ENCODE assay signal across 26 cellular contexts in the genomic region with DNA sequence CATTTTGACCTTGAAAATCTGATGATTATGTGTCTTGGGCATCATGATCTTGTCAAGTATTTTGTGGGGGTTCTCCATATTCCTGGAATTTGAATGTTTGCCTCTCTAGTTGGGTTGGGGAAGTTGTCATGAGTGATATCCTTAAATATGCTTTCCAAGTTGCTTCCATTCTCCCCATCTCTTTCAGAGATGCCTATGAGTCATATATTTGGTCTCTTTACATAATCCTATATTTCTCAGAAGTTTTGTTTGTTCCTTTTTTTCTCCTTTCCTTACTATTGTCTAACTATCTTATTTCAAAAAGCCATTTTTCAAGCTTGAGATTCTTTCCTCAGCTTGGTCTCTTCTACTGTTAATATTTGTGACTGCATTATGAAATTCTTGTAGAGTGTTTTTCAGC.
A peak's percentile ranks its signal among the peaks of the same experiment; 100 is the strongest.
DNase-seq lines count a peak whose midpoint lies in the region; ATAC-seq, FAIRE-seq and TF ChIP-seq lines count a peak whose summit lies in the region.
"Had no signal": no experiment of that assay in that cellular context is flagged by ENCODE, and none has a peak within 500 bp of the region (broad histone marks: within the 10 kb centered on the region; RNA-seq: fewer than 3 reads in every experiment).

No MANE protein-coding gene starts in this region.

- DNase-seq in AML-193 (lab: John Stamatoyannopoulos, UW) (peak; percentile 33 to 40), EL (peak; percentile 23), MV-4-11 (lab: John Stamatoyannopoulos, UW) (peak; percentile 74), bronchial epithelial cell (ENCODE audit: low read depth) (peak; percentile 35), lower leg skin (ENCODE audit: low spot score in 2 of 2) (no peak)
- DNase-seq: CD8-positive, alpha-beta memory T cell; DMS 273 treated with DMSO at 0.1 percent for 48 hours; DMS79; GM23248; H9; KG1; MG63; NCI-H1092 treated with DMSO at 0.1 percent for 48 hours; NCI-H1436; NCI-H187; NCI-H2081 treated with DMSO at 0.1 percent for 48 hours; NCI-H2171; NCI-H226; NCI-H510A; NCI-H69; T-cell had no signal

- no peaks in the 10 kb centered on the region for H3K27me3 ChIP-seq in bronchial epithelial cell (ENCODE audit: control insufficient read depth, insufficient read depth, low read length)
- H3K27me3 ChIP-seq: MG63, SJSA1 had no signal

- no peak for ATAC-seq in HG03097 (IDR thresholded peaks at IDR 0.05; ENCODE audit: low FRiP score, unreplicated experiment)
- ATAC-seq in HG03159 (IDR thresholded peaks at IDR 0.05; ENCODE audit: unreplicated experiment) = no peak
- ATAC-seq in HG02885 (IDR thresholded peaks at IDR 0.05; ENCODE audit: poor library complexity, unreplicated experiment) = no peak
- ATAC-seq: T-cell had no signal

- TF ChIP-seq CTCF in bronchial epithelial cell (IDR thresholded peaks at IDR 0.05; ENCODE audit: insufficient read depth, low read length, severe bottlenecking) (no peak), lower leg skin (IDR thresholded peaks at IDR 0.05) (no peak)

- TF ChIP-seq POLR2A in lower leg skin (IDR thresholded peaks at IDR 0.05) = no peak

- FAIRE-seq in bronchial epithelial cell (lab: Jason Lieb, UNC) = no peak
- FAIRE-seq: GM18507 had no signal

- intact Hi-C loops in lower leg skin (cut with DNase I; ENCODE audit: low total_unique reads) = no loop called here

- H3K36me3 ChIP-seq in bronchial epithelial cell (ENCODE audit: control insufficient read depth, insufficient read depth, low read length) = no peaks in the 10 kb centered on the region
- H3K36me3 ChIP-seq: MG63, SJSA1 had no signal

- H3K4me3 ChIP-seq in bronchial epithelial cell (ENCODE audit: low read depth, low read length) (no peak overlapping the region), lower leg skin (ENCODE audit: low read depth, poor library complexity, severe bottlenecking) (no peak overlapping the region)
- H3K4me3 ChIP-seq: GM23248, MG63, SJSA1 had no signal

Comparison
In these comparisons a context has a peak if more than half of its experiments do, and no peak if none do; other contexts are left out.
1. DNase-seq: peak in AML-193 (2 of 2), EL (single experiment), MV-4-11 (single experiment) and bronchial epithelial cell (single experiment); none in lower leg skin (0 of 2).